ENCODE assay signal across 20 cellular contexts in the genomic region with DNA sequence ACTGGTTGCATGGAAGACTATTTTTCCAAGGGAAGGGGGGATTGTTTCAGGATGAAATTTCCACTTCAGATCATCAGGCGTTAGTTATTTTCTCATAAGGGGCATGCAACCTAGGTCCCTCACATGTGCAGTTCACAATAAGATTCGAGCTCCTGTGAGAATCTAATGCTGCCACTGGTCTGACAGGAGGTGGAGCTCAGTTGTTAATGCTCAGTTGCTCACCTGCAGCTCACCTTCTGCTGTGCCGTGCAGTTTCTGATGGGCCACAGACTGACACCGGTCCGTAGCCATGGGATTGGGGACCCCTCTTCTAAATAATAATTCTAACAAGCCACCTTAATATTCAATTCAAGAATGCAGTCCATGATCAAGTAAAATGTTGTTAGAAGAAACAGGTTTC. TPM values are rescaled to one million over a fixed set of nuclear protein-coding genes. Genes with fewer than 3 reads are reported as not detected.
DNase-seq lines count a peak whose midpoint lies in the region; ATAC-seq and TF ChIP-seq lines count a peak whose summit lies in the region.
"Had no signal": no experiment of that assay in that cellular context is flagged by ENCODE, and none has a peak within 500 bp of the region (broad histone marks: within the 10 kb centered on the region; RNA-seq: fewer than 3 reads in every experiment).

No MANE protein-coding gene starts in this region.

- H3K4me1 Mint-ChIP-seq in T-cell (peaks cover 67 to 73% (median 70%) of the 10 kb centered on the region in 3 donors), progenitor cell of endocrine pancreas (ENCODE audit: low read depth) (peaks cover 3% of the 10 kb centered on the region)

- H3K9me3 ChIP-seq in mucosa of descending colon: no peaks in the 10 kb centered on the region
- H3K9me3 ChIP-seq: BLaER1, Caco-2, HAP-1 had no signal

- POLR2A ChIA-PET in T-cell (lab: Charles Lee): interaction anchor here in 1 of 2 donors (1.9 kb wide), 1 partner anchor 9 kb away, joined by 8 read pairs; no protein-coding TSS in a partner anchor

- DNase-seq in NCI-H2081 (lab: John Stamatoyannopoulos, UW): peak; percentile 15 to 39
- no peak for DNase-seq in NCI-H2081 treated with DMSO at 0.1 percent for 48 hours (lab: John Stamatoyannopoulos, UW)
- peak; percentile 4 for DNase-seq in stimulated activated CD4-positive, alpha-beta T cell treated with anti-CD3 and anti-CD28 coated beads, Interleukin-4, amount 100 ng/mL, for 24 hours
- DNase-seq in stimulated activated CD4-positive, alpha-beta T cell treated with anti-CD3 and anti-CD28 coated beads, Interleukin-15, amount 100 ng/mL, for 24 hours: no peak
- peak in 4 of 34 experiments; percentile 5 to 18 (median 8) for DNase-seq in T-cell
- no peak for DNase-seq in progenitor cell of endocrine pancreas (ENCODE audit: low spot score, unreplicated experiment)
- DNase-seq in mucosa of descending colon: no peak
- DNase-seq: DMS53; IMR-90; NCI-H1436 treated with DMSO at 0.1 percent for 48 hours; NCI-H2171 treated with DMSO at 0.1 percent for 48 hours; NCI-H510A treated with DMSO at 0.1 percent for 48 hours; NK-92 treated with Interleukin-12 subunit alpha and Interleukin-12 subunit beta, amount 100 ng/mL, for 24 hours; PC-3 had no signal

- ATAC-seq in T-cell (replicated peaks in 1 of 4): peak; percentile 34 to 56 (median 45)
- ATAC-seq in mucosa of descending colon: no peak
- ATAC-seq in esophagus mucosa: no peak
- ATAC-seq: PC-3 had no signal

- CTCF ChIA-PET in T-cell (lab: Charles Lee): interaction anchor here in 1 of 2 donors (0.7 to 1.5 kb wide), 3 partner anchors 9 to 288 kb away, joined by 3 to 5 read pairs (median 4); no protein-coding TSS in a partner anchor

- H3K27ac Mint-ChIP-seq in T-cell (peak overlapping the region; percentile 91 to 92), progenitor cell of endocrine pancreas (peak overlapping the region; percentile 7)

- peaks cover 0 to 3% (median 2%) of the 10 kb centered on the region in 3 donors for H3K9me3 Mint-ChIP-seq in T-cell
- H3K9me3 Mint-ChIP-seq in progenitor cell of endocrine pancreas (ENCODE audit: low read depth): peaks cover 6% of the 10 kb centered on the region

- no peaks in the 10 kb centered on the region for H3K36me3 ChIP-seq in mucosa of descending colon (ENCODE audit: low read depth)
- H3K36me3 ChIP-seq: BLaER1, HAP-1 had no signal

- H3K36me3 Mint-ChIP-seq in T-cell (peaks cover 4% of the 10 kb centered on the region), progenitor cell of endocrine pancreas (ENCODE audit: insufficient read depth) (peaks cover 21% of the 10 kb centered on the region)

- H3K4me1 ChIP-seq in mucosa of descending colon (ENCODE audit: low read depth): no peaks in the 10 kb centered on the region
- H3K4me1 ChIP-seq: BLaER1, Caco-2, HAP-1 had no signal

- H3K4me3 Mint-ChIP-seq in T-cell (peak overlapping the region; percentile 53 to 65 (median 63)), progenitor cell of endocrine pancreas (ENCODE audit: low read depth) (no peak overlapping the region)

- intact Hi-C loops in mucosa of descending colon (cut with DNase I, micrococcal nuclease): no loop called here

- TF ChIP-seq CTCF in progenitor cell of endocrine pancreas (IDR thresholded peaks at IDR 0.05; ENCODE audit: unreplicated experiment) (no peak), mucosa of descending colon (IDR thresholded peaks at IDR 0.05) (no peak)

- no peaks in the 10 kb centered on the region for H3K27me3 Mint-ChIP-seq in T-cell
- no peaks in the 10 kb centered on the region for H3K27me3 Mint-ChIP-seq in progenitor cell of endocrine pancreas

- H3K4me3 ChIP-seq in mucosa of descending colon: no peak overlapping the region
- H3K4me3 ChIP-seq: BLaER1, HAP-1 had no signal

RNA-seq across cellular contexts. Expression of a gene that starts 34.9 kb away (rescaled TPM):
- total RNA-seq in T-cell (10 to 100 TPM; 15.3 to 24.7 (median 20.3) TPM), progenitor cell of endocrine pancreas (41.1 and 48.3 TPM in 2 replicates), mucosa of descending colon (10 to 100 TPM in 1 of 3 donors, 1 to 10 TPM in 2; 1.6 to 10.6 (median 2.0) TPM), esophagus mucosa (0.20 TPM)
- total RNA-seq: PC-3 had no signal

RNA-seq across cellular contexts. Expression of a gene that starts 54.2 kb away (rescaled TPM):
- not detected for total RNA-seq in T-cell
- total RNA-seq in progenitor cell of endocrine pancreas: 0.22 and 0.51 TPM in 2 replicates
- under 1 TPM in 1 of 3 donors, not detected in 2; 0.14 TPM for total RNA-seq in mucosa of descending colon
- not detected for total RNA-seq in esophagus mucosa
- total RNA-seq: Caco-2, HT-29, IMR-90, PC-3, SK-MEL-5 had no signal

Comparison
In these comparisons a context has a peak if more than half of its experiments do, and no peak if none do; other contexts are left out.
1. DNase-seq: peak in NCI-H2081 (2 of 2) and stimulated activated CD4-positive, alpha-beta T cell treated with anti-CD3 and anti-CD28 coated beads, Interleukin-4, amount 100 ng/mL, for 24 hours (single experiment); none in NCI-H2081 treated with DMSO at 0.1 percent for 48 hours (single experiment), stimulated activated CD4-positive, alpha-beta T cell treated with anti-CD3 and anti-CD28 coated beads, Interleukin-15, amount 100 ng/mL, for 24 hours (single experiment), progenitor cell of endocrine pancreas (single experiment) and mucosa of descending colon (0 of 3).
2. ATAC-seq: peak in T-cell (4 of 4); none in mucosa of descending colon (single experiment) and esophagus mucosa (single experiment).